Comparison of ENCODE assay signal across 12 cellular contexts in the genomic region with DNA sequence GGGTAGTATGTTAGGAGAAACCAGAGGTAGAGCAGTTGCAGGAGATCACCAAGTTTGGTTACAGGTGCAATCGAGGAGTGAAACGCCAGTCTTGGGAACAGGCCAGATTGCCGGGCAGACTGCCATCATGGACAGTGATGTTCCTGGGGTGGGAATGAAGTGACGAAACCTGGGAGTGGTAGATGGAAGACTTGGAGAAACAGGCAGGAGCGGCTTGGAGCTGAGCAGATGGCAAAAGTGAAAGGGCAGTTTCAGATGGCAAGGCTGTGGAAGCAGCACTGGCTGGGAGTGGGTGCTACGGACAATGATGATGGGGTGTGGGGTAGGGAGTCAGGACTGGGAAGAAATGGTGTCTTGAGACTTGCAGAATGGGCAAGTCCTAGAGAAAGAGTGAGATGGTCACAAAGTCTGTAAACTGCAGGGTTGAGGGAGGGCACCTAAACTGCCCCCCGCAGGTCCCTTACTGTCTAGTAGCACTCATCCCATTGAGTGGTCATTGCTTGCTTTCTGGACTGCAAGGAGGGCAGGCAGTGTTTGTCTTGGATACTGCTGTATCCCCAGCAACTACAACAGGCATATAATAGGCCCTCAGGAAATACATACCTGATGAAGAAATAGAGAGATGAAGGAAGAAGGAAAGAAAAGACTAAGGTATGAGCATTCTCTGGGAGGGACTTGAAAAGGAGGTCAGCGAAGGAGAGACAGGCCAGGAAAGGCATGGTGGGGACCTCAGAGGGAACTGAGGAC. TPM values are rescaled to one million over a fixed set of nuclear protein-coding genes. Genes with fewer than 3 reads are reported as not detected.
DNase-seq lines count a peak whose midpoint lies in the region; ATAC-seq and TF ChIP-seq lines count a peak whose summit lies in the region.
"Had no signal": no experiment of that assay in that cellular context is flagged by ENCODE, and none has a peak within 500 bp of the region (broad histone marks: within the 10 kb centered on the region; RNA-seq: fewer than 3 reads in every experiment).

No MANE protein-coding gene starts in this region.

- H3K4me1 Mint-ChIP-seq in dendritic cell treated with granulocyte-macrophage colony-stimulating factor and Interleukin-4, amounts not matched to agents 40 ng/mL and 50 ng/mL, for 4 days (ENCODE audit: low read depth): peaks cover 9% of the 10 kb centered on the region

- no peaks in the 10 kb centered on the region for H3K9me3 Mint-ChIP-seq in dendritic cell treated with granulocyte-macrophage colony-stimulating factor and Interleukin-4, amounts not matched to agents 40 ng/mL and 50 ng/mL, for 4 days

- no peak overlapping the region for H3K4me3 ChIP-seq in HUES48 (ENCODE audit: low read depth, low read length)
- H3K4me3 ChIP-seq in mucosa of descending colon: no peak overlapping the region

- H3K36me3 Mint-ChIP-seq in dendritic cell treated with granulocyte-macrophage colony-stimulating factor and Interleukin-4, amounts not matched to agents 40 ng/mL and 50 ng/mL, for 4 days (ENCODE audit: low read depth): peaks cover 44% of the 10 kb centered on the region

- no peaks in the 10 kb centered on the region for H3K27me3 ChIP-seq in HUES48 (ENCODE audit: control insufficient read depth, insufficient read depth, low read length)

- H3K27ac ChIP-seq in HUES48 (ENCODE audit: low read depth, low read length): peak overlapping the region; percentile 72

- H3K36me3 ChIP-seq in HUES48 (ENCODE audit: control insufficient read depth, insufficient read depth, low read length) (peaks cover 6% of the 10 kb centered on the region; the same call in 1 of the 2 replicates), mucosa of descending colon (ENCODE audit: low read depth) (no peaks in the 10 kb centered on the region)

- H3K4me1 ChIP-seq in HUES48 (ENCODE audit: control insufficient read depth, insufficient read depth, low read length) (peaks cover 3% of the 10 kb centered on the region; the same call in 1 of the 2 replicates), mucosa of descending colon (ENCODE audit: low read depth) (peaks cover 8% of the 10 kb centered on the region)

- H3K9me3 ChIP-seq in HUES48 (ENCODE audit: control insufficient read depth, insufficient read depth, low read length) (no peaks in the 10 kb centered on the region), mucosa of descending colon (no peaks in the 10 kb centered on the region)

- peak overlapping the region; percentile 2 for H3K27ac Mint-ChIP-seq in dendritic cell treated with granulocyte-macrophage colony-stimulating factor and Interleukin-4, amounts not matched to agents 40 ng/mL and 50 ng/mL, for 4 days

- no peak overlapping the region for H3K9ac ChIP-seq in HUES48 (ENCODE audit: low read depth, low read length)

- no peak overlapping the region for H3K4me3 Mint-ChIP-seq in dendritic cell treated with granulocyte-macrophage colony-stimulating factor and Interleukin-4, amounts not matched to agents 40 ng/mL and 50 ng/mL, for 4 days

- intact Hi-C loops in dendritic cell treated with granulocyte-macrophage colony-stimulating factor and Interleukin-4, amounts not matched to agents 40 ng/mL and 50 ng/mL, for 4 days (cut with micrococcal nuclease): no loop called here
- intact Hi-C loops in mucosa of descending colon (cut with DNase I, micrococcal nuclease): no loop called here

- peaks cover 2% of the 10 kb centered on the region for H3K27me3 Mint-ChIP-seq in dendritic cell treated with granulocyte-macrophage colony-stimulating factor and Interleukin-4, amounts not matched to agents 40 ng/mL and 50 ng/mL, for 4 days

- DNase-seq in A172 (ENCODE audit: low spot score) (peak; percentile 17), mucosa of descending colon (peak; percentile 58 to 76 (median 65)), NCI-H345 (lab: John Stamatoyannopoulos, UW) (no peak), GM19238 (ENCODE audit: insufficient read length, low spot score) (no peak)
- DNase-seq in effector CD4-positive, alpha-beta T cell: no peak
- DNase-seq: activated CD4-positive, CD25-positive, alpha-beta regulatory T cell treated with anti-CD3 and anti-CD28 coated beads, Interleukin-2, amount 50 U/mL, for 72 hours; amniotic stem cell; GOT3; NCI-H1694 treated with DMSO at 0.1 percent for 48 hours had no signal

- TF ChIP-seq CTCF in mucosa of descending colon (IDR thresholded peaks at IDR 0.05): no peak

- ATAC-seq in mucosa of descending colon (peak; percentile 78), HG03565 (IDR thresholded peaks at IDR 0.05; ENCODE audit: unreplicated experiment) (no peak)

RNA-seq across cellular contexts. Expression of a gene that starts 29.5 kb away (rescaled TPM):
- 18.8 and 21.7 TPM in 2 replicates for total RNA-seq in A172 (2014; rRNA removed; shearing (Covaris generic))
- 10 to 100 TPM in 1 of 3 donors, 1 to 10 TPM in 2; 6.7 to 29.8 (median 8.5) TPM for total RNA-seq in mucosa of descending colon

Comparison
In these comparisons a context has a peak if more than half of its experiments do, and no peak if none do; other contexts are left out.
1. DNase-seq: peak in A172 (single experiment) and mucosa of descending colon (3 of 3); none in NCI-H345 (single experiment), effector CD4-positive, alpha-beta T cell (single experiment) and GM19238 (single experiment).